In genomic region chr5:145978171-145978570, GRCh38 we compare ENCODE assay signal across 12 cellular contexts. TPM values are rescaled to one million over a fixed set of nuclear protein-coding genes. Genes with fewer than 3 reads are reported as not detected.
"Had no signal": no experiment of that assay in that cellular context is flagged by ENCODE, and none has a peak within 500 bp of the region (broad histone marks: within the 10 kb centered on the region; RNA-seq: fewer than 3 reads in every experiment).

No MANE protein-coding gene starts in this region.

- H3K4me3 Mint-ChIP-seq: activated CD8-positive, alpha-beta T cell treated with anti-CD3 and anti-CD28 coated beads, Interleukin-2, amount 10 ng/mL, durations not matched to agents 7 days and 5 days; activated T-helper 1 cell treated with anti-CD3 and anti-CD28 coated beads, Interleukin-12 subunit alpha, Interleukin-12 subunit beta, Interleukin-2, Interleukin-4 antibody, amounts not matched to agents 30 ng/mL and 10 ng/mL and 1 ng/mL, durations not matched to agents 14 hours and 24 hours and 36 hours; dendritic cell treated with granulocyte-macrophage colony-stimulating factor and Interleukin-4, amounts not matched to agents 40 ng/mL and 50 ng/mL, for 4 days had no signal

- H3K4me3 ChIP-seq: adrenal gland, SJCRH30 had no signal

- DNase-seq: activated CD4-positive, alpha-beta T cell treated with anti-CD3 and anti-CD28 coated beads for 1 hour; activated CD8-positive, alpha-beta T cell treated with anti-CD3 and anti-CD28 coated beads, Interleukin-2, amount 10 ng/mL, durations not matched to agents 7 days and 5 days; activated naive CD4-positive, alpha-beta T cell treated with anti-CD3 and anti-CD28 coated beads, Interleukin-2, amount 50 U/mL, for 16 hours; adrenal gland; hypothalamus; SJCRH30; SW 1271; trophoblast cell had no signal

- H3K27ac Mint-ChIP-seq: activated CD8-positive, alpha-beta T cell treated with anti-CD3 and anti-CD28 coated beads, Interleukin-2, amount 10 ng/mL, durations not matched to agents 7 days and 5 days; activated T-helper 1 cell treated with anti-CD3 and anti-CD28 coated beads, Interleukin-12 subunit alpha, Interleukin-12 subunit beta, Interleukin-2, Interleukin-4 antibody, amounts not matched to agents 30 ng/mL and 10 ng/mL and 1 ng/mL, durations not matched to agents 14 hours and 24 hours and 36 hours; dendritic cell treated with granulocyte-macrophage colony-stimulating factor and Interleukin-4, amounts not matched to agents 40 ng/mL and 50 ng/mL, for 4 days had no signal

- H3K9me3 ChIP-seq: adrenal gland, SJCRH30 had no signal

- H3K4me1 ChIP-seq: adrenal gland, SJCRH30 had no signal

- H3K27me3 ChIP-seq: adrenal gland, SJCRH30 had no signal

- H3K36me3 ChIP-seq: adrenal gland, SJCRH30 had no signal

- H3K27ac ChIP-seq: adrenal gland, SJCRH30 had no signal

- H3K9me3 Mint-ChIP-seq: dendritic cell treated with granulocyte-macrophage colony-stimulating factor and Interleukin-4, amounts not matched to agents 40 ng/mL and 50 ng/mL, for 4 days had no signal

- H3K27me3 Mint-ChIP-seq: dendritic cell treated with granulocyte-macrophage colony-stimulating factor and Interleukin-4, amounts not matched to agents 40 ng/mL and 50 ng/mL, for 4 days had no signal

RNA-seq across cellular contexts. Expression of gene SH3RF2, which starts 41.8 kb away (rescaled TPM):
- total RNA-seq: activated CD8-positive, alpha-beta T cell treated with anti-CD3 and anti-CD28 coated beads, Interleukin-2, amount 10 ng/mL, durations not matched to agents 7 days and 5 days; lung microvascular endothelial cell; SJCRH30 had no signal
- polyA plus RNA-seq: neural cell had no signal
